8 cellular contexts compared by ENCODE assay signal in genomic region chrX:149540133-149540620, GRCh38. TPM values are rescaled to one million over a fixed set of nuclear protein-coding genes. Genes with fewer than 3 reads are reported as not detected.
DNase-seq lines count a peak whose midpoint lies in the region; ATAC-seq and TF ChIP-seq lines count a peak whose summit lies in the region.

No MANE protein-coding gene starts in this region.

- H3K36me3 Mint-ChIP-seq in activated T-cell treated with anti-CD3 and anti-CD28 coated beads, Interleukin-2, amount 50 U/mL, for 24 hours (ENCODE audit: low read depth): peaks cover 15% of the 10 kb centered on the region

- WGBS in esophagus, 2 donors: 3 to 26% methylated on average over 21 to 23 of the region's 24 CpGs

- TF ChIP-seq CTCF in OCI-LY3 (IDR thresholded peaks at IDR 0.05; ENCODE audit: low read depth, low read length): no peak

- H3K36me3 ChIP-seq in OCI-LY3 (replicated peaks; ENCODE audit: low read depth, low read length) (no peaks in the 10 kb centered on the region), esophagus (ENCODE audit: control insufficient read depth in 2 of 2, insufficient read depth in 2 of 2, low read length in 1 of 2) (no peaks in the 10 kb centered on the region), muscle layer of duodenum (ENCODE audit: control insufficient read depth in 1 of 2, insufficient read depth in 2 of 2, low read length in 2 of 2) (no peaks in the 10 kb centered on the region)

- H2AFZ ChIP-seq in OCI-LY3 (ENCODE audit: low read depth, low read length): peak overlapping the region; percentile 62; the same call in 1 of the 2 replicates

- peak; percentile 29 for ATAC-seq in GM19397 (IDR thresholded peaks at IDR 0.05; ENCODE audit: unreplicated experiment)

- H3K27me3 ChIP-seq in OCI-LY3 (ENCODE audit: low read depth, low read length): no peaks in the 10 kb centered on the region
- no peaks in the 10 kb centered on the region for H3K27me3 ChIP-seq in esophagus (ENCODE audit: control insufficient read depth in 1 of 2, insufficient read depth in 2 of 2, low read length in 2 of 2)
- no peaks in the 10 kb centered on the region for H3K27me3 ChIP-seq in muscle layer of duodenum (ENCODE audit: low read depth, low read length)

- H3K9me3 ChIP-seq in OCI-LY3 (ENCODE audit: insufficient read depth, low read length) (no peaks in the 10 kb centered on the region), esophagus (ENCODE audit: control insufficient read depth in 2 of 2, insufficient read depth in 1 of 2, low read depth in 1 of 2, low read length in 1 of 2) (no peaks in the 10 kb centered on the region), muscle layer of duodenum (ENCODE audit: control insufficient read depth in 1 of 2, low read length in 2 of 2) (no peaks in the 10 kb centered on the region)

- peaks cover 5% of the 10 kb centered on the region for H3K27me3 Mint-ChIP-seq in activated T-cell treated with anti-CD3 and anti-CD28 coated beads, Interleukin-2, amount 50 U/mL, for 24 hours

- DNase-seq in AG20443 (ENCODE audit: low spot score): peak; percentile 86
- peak in 72 of 76 experiments; percentile 1 to 90 (median 79) for DNase-seq in HUDEP-2 (lab: John Stamatoyannopoulos, UW; ENCODE audit: unreplicated experiment in 76 of 76)
- DNase-seq in activated T-cell treated with anti-CD3 and anti-CD28 coated beads, Interleukin-2, amount 50 U/mL, for 24 hours: peak; percentile 88
- DNase-seq in stimulated activated CD8-positive, alpha-beta memory T cell treated with anti-CD3 and anti-CD28 coated beads, Interleukin-4, amount 100 ng/mL, for 48 hours: peak; percentile 91

- peak overlapping the region; percentile 99 for H3K27ac Mint-ChIP-seq in activated T-cell treated with anti-CD3 and anti-CD28 coated beads, Interleukin-2, amount 50 U/mL, for 24 hours

- H3K4me3 Mint-ChIP-seq in activated T-cell treated with anti-CD3 and anti-CD28 coated beads, Interleukin-2, amount 50 U/mL, for 24 hours: peak overlapping the region; percentile 88

- H3K79me2 ChIP-seq in OCI-LY3 (ENCODE audit: low read length): peaks cover 11% of the 10 kb centered on the region

- H3K27ac ChIP-seq in OCI-LY3 (ENCODE audit: low read length) (peak overlapping the region; percentile 95), esophagus (ENCODE audit: low read depth in 2 of 2, low read length in 1 of 2) (peak overlapping the region; percentile 92 to 97), muscle layer of duodenum (ENCODE audit: low read length) (peak overlapping the region; percentile 92)

- H3K9me3 Mint-ChIP-seq in activated T-cell treated with anti-CD3 and anti-CD28 coated beads, Interleukin-2, amount 50 U/mL, for 24 hours: no peaks in the 10 kb centered on the region

- peak overlapping the region; percentile 88 for H3K9ac ChIP-seq in OCI-LY3 (ENCODE audit: low read length)

- peak overlapping the region; percentile 82 for H3K4me2 ChIP-seq in OCI-LY3 (ENCODE audit: low read length)

- H3K4me3 ChIP-seq in OCI-LY3 (ENCODE audit: low read length): peak overlapping the region; percentile 89
- peak overlapping the region; percentile 53 to 79 for H3K4me3 ChIP-seq in esophagus (ENCODE audit: low read depth in 1 of 2, low read length in 2 of 2)
- peak overlapping the region; percentile 56 to 73 for H3K4me3 ChIP-seq in muscle layer of duodenum (ENCODE audit: low read depth in 1 of 2, low read length in 2 of 2)

- H3K4me1 ChIP-seq in OCI-LY3 (ENCODE audit: low read length) (peaks cover 23% of the 10 kb centered on the region), esophagus (ENCODE audit: control insufficient read depth in 2 of 2, insufficient read depth in 2 of 2, low read length in 1 of 2) (peaks cover 2 to 6% of the 10 kb centered on the region in 2 donors), muscle layer of duodenum (ENCODE audit: control insufficient read depth in 1 of 2, insufficient read depth in 2 of 2, low read length in 2 of 2) (peaks cover 0 to 5% of the 10 kb centered on the region in 2 donors)

- peaks cover 10% of the 10 kb centered on the region for H3K4me1 Mint-ChIP-seq in activated T-cell treated with anti-CD3 and anti-CD28 coated beads, Interleukin-2, amount 50 U/mL, for 24 hours (ENCODE audit: low read depth)

- no peaks in the 10 kb centered on the region for H4K20me1 ChIP-seq in OCI-LY3 (ENCODE audit: insufficient read depth, low read length)

RNA-seq across cellular contexts. Expression of gene EOLA1, which starts 0.6 kb away (rescaled TPM):
- polyA plus RNA-seq in esophagus: 10 to 100 TPM; 11.1 to 13.0 TPM

RNA-seq across cellular contexts. Expression of gene HSFX3, which starts 9.5 kb away (rescaled TPM):
- not detected for polyA plus RNA-seq in esophagus

RNA-seq across cellular contexts. Expression of gene IDS, which starts 35.1 kb away (rescaled TPM):
- 10 to 100 TPM; 20.9 to 21.4 TPM for polyA plus RNA-seq in esophagus

RNA-seq across cellular contexts. Expression of gene MAGEA9B, which starts 47.1 kb away (rescaled TPM):
- not detected for polyA plus RNA-seq in esophagus

RNA-seq across cellular contexts. Expression of gene HSFX2, which starts 54.9 kb away (rescaled TPM):
- under 1 TPM; 0.21 to 0.26 TPM for polyA plus RNA-seq in esophagus

Comparison
In these comparisons a context has a peak if more than half of its experiments do, and no peak if none do; other contexts are left out.
1. Peak in every context shown above with its lines: DNase-seq, ATAC-seq, H3K4me3 ChIP-seq and H3K27ac ChIP-seq.